In the genomic region with DNA sequence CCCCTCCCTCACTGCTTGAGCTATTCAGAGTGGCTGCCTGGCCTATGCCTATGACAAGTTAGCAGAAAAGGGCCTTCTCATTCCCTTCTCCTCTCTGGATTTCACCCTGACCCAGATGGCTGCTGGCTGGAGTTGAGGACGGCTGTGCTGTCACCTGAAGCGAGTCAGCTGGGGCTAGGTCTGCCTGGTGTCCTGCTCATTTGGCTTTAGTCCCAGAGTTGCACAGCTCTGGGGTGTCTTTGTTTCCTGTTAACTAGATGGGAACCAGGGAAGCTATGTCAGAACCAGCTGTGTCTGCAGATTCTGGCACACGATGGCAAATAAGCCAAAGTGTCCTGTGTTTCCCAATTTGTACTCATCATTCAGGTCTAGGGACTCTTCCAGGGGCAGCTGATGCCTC, we compare ENCODE assay signal across 15 cellular contexts. TPM values are rescaled to one million over a fixed set of nuclear protein-coding genes. Genes with fewer than 3 reads are reported as not detected.
DNase-seq lines count a peak whose midpoint lies in the region; ATAC-seq and TF ChIP-seq lines count a peak whose summit lies in the region.
"Had no signal": no experiment of that assay in that cellular context is flagged by ENCODE, and none has a peak within 500 bp of the region (broad histone marks: within the 10 kb centered on the region; RNA-seq: fewer than 3 reads in every experiment).

No MANE protein-coding gene starts in this region.

- H3K9me3 ChIP-seq in body of pancreas: no peaks in the 10 kb centered on the region
- H3K9me3 ChIP-seq: heart right ventricle had no signal

- peak; percentile 72 for ATAC-seq in body of pancreas
- ATAC-seq in HG03460 (IDR thresholded peaks at IDR 0.05; ENCODE audit: unreplicated experiment): no peak

- peak; percentile 17 for DNase-seq in DMS 273 (lab: John Stamatoyannopoulos, UW; ENCODE audit: unreplicated experiment)
- DNase-seq in DMS 273 treated with DMSO at 0.1 percent for 48 hours (lab: John Stamatoyannopoulos, UW): no peak
- peak; percentile 9 for DNase-seq in NCI-H1092 treated with DMSO at 0.1 percent for 48 hours (lab: John Stamatoyannopoulos, UW)
- DNase-seq in body of pancreas: peak; percentile 30 to 73 (median 64)
- DNase-seq in mucosa of gallbladder (ENCODE audit: low spot score): peak; percentile 54
- no peak for DNase-seq in NCI-H128 (lab: John Stamatoyannopoulos, UW; ENCODE audit: unreplicated experiment)
- no peak for DNase-seq in HFFc6
- DNase-seq: activated CD4-positive, alpha-beta T cell treated with anti-CD3 and anti-CD28 coated beads, Interleukin-2, amount 10 ng/mL, durations not matched to agents 24 days and 14 days; activated effector memory CD4-positive, alpha-beta T cell treated with anti-CD3 and anti-CD28 coated beads, Interleukin-2, amount 50 U/mL, for 16 hours; DMS79; heart right ventricle; NCI-H82 had no signal

- peak overlapping the region in 2 of 4 donors; percentile 16 to 32 for H3K27ac ChIP-seq in body of pancreas
- H3K27ac ChIP-seq: 22Rv1, heart right ventricle had no signal

- peaks cover 27% of the 10 kb centered on the region for H3K36me3 Mint-ChIP-seq in HFFc6 (ENCODE audit: low read depth)

- no peaks in the 10 kb centered on the region for H3K27me3 ChIP-seq in body of pancreas

- no peaks in the 10 kb centered on the region for H3K9me3 Mint-ChIP-seq in HFFc6
- H3K9me3 Mint-ChIP-seq: activated CD4-positive, alpha-beta T cell treated with anti-CD3 and anti-CD28 coated beads, Interleukin-2, amount 10 ng/mL, durations not matched to agents 24 days and 14 days; neural crest cell had no signal

- no peak for TF ChIP-seq CTCF in body of pancreas (IDR thresholded peaks at IDR 0.05)
- TF ChIP-seq CTCF in HFFc6 (IDR thresholded peaks at IDR 0.05): no peak

- H3K4me1 Mint-ChIP-seq in HFFc6 (ENCODE audit: low read depth): peaks cover 61% of the 10 kb centered on the region
- H3K4me1 Mint-ChIP-seq: activated CD4-positive, alpha-beta T cell treated with anti-CD3 and anti-CD28 coated beads, Interleukin-2, amount 10 ng/mL, durations not matched to agents 24 days and 14 days had no signal

- 0 out of 2 replicates have a peak, but pooled peaks cover 2% of the 10 kb centered on the region for H3K27me3 Mint-ChIP-seq in HFFc6 (ENCODE audit: insufficient read depth)

- H3K36me3 ChIP-seq in body of pancreas (replicated peaks in 1 of 2; ENCODE audit: insufficient read depth in 1 of 2, low read depth in 2 of 2): no peaks in the 10 kb centered on the region
- H3K36me3 ChIP-seq: heart right ventricle had no signal

- no peak overlapping the region for H3K4me3 Mint-ChIP-seq in HFFc6
- H3K4me3 Mint-ChIP-seq: activated CD4-positive, alpha-beta T cell treated with anti-CD3 and anti-CD28 coated beads, Interleukin-2, amount 10 ng/mL, durations not matched to agents 24 days and 14 days; neural crest cell had no signal

- no peak for TF ChIP-seq POLR2A in body of pancreas (IDR thresholded peaks at IDR 0.05)

- intact Hi-C loops in body of pancreas (cut with DNase I): no loop called here

- H3K4me1 ChIP-seq in body of pancreas: peaks cover 8% of the 10 kb centered on the region

- 41 to 48% methylated on average over 2 to 3 of the region's 3 CpGs for WGBS in body of pancreas, 2 donors

- H3K4me3 ChIP-seq in body of pancreas: no peak overlapping the region
- H3K4me3 ChIP-seq: heart right ventricle had no signal

- no peak overlapping the region for H3K27ac Mint-ChIP-seq in HFFc6
- H3K27ac Mint-ChIP-seq: activated CD4-positive, alpha-beta T cell treated with anti-CD3 and anti-CD28 coated beads, Interleukin-2, amount 10 ng/mL, durations not matched to agents 24 days and 14 days had no signal

RNA-seq across cellular contexts. Expression of a gene that starts 52.9 kb away (rescaled TPM):
- total RNA-seq in body of pancreas (10 to 100 TPM in 1 of 2 donors, 1 to 10 TPM in 1; 7.9 to 15.3 TPM), mucosa of gallbladder (1.5 TPM)
- 10 to 100 TPM; 18.6 to 32.3 (median 30.5) TPM for total RNA-seq in HFFc6 (2021; fragmentation: NEBNext Ultra II Directional; extraction: Animal tissue kit (Norgen Biotek cat#: 25700))

Comparison
In these comparisons a context has a peak if more than half of its experiments do, and no peak if none do; other contexts are left out.
1. DNase-seq: peak in DMS 273 (single experiment), NCI-H1092 treated with DMSO at 0.1 percent for 48 hours (single experiment), body of pancreas (4 of 4) and mucosa of gallbladder (single experiment); none in DMS 273 treated with DMSO at 0.1 percent for 48 hours (single experiment), NCI-H128 (single experiment) and HFFc6 (single experiment).